Comparison of ENCODE assay signal across 8 cellular contexts in genomic region chr5:138354387-138354786, GRCh38. TPM values are rescaled to one million over a fixed set of nuclear protein-coding genes. Genes with fewer than 3 reads are reported as not detected.
A peak's percentile ranks its signal among the peaks of the same experiment; 100 is the strongest.
DNase-seq lines count a peak whose midpoint lies in the region; ATAC-seq and TF ChIP-seq lines count a peak whose summit lies in the region.

No MANE protein-coding gene starts in this region.

- no peaks in the 10 kb centered on the region for H3K27me3 Mint-ChIP-seq in progenitor cell of endocrine pancreas

- H4K20me1 ChIP-seq in PC-9 (ENCODE audit: insufficient read depth): peaks cover 38% of the 10 kb centered on the region

- H3K9ac ChIP-seq in ES-I3 (ENCODE audit: low read depth, low read length): peak overlapping the region; percentile 88

- peak overlapping the region; percentile 79 for H3K4me3 ChIP-seq in PC-9

- no TSS peak for BruUV-seq in PC-9 (replicated peaks; lab: Mats Ljungman, UMichigan)

- H3K36me3 Mint-ChIP-seq in progenitor cell of endocrine pancreas (ENCODE audit: insufficient read depth): peaks cover 18% of the 10 kb centered on the region

- peaks cover 13% of the 10 kb centered on the region for H3K9me3 Mint-ChIP-seq in progenitor cell of endocrine pancreas (ENCODE audit: low read depth)

- TF ChIP-seq CTCF in PC-9 (conservative IDR thresholded peaks at IDR 0.05): no peak
- no peak for TF ChIP-seq CTCF in progenitor cell of endocrine pancreas (IDR thresholded peaks at IDR 0.05; ENCODE audit: unreplicated experiment)
- no peak for TF ChIP-seq CTCF in omental fat pad (IDR thresholded peaks at IDR 0.05)

- H3K27ac ChIP-seq in PC-9 (0 out of 2 replicates have a peak overlapping the region, but pooled peaks have one; percentile 71), epithelial cell of prostate (peak overlapping the region; percentile 75)

- POLR2A ChIA-PET in PC-9 (lab: Charles Lee; ENCODE audit: unreplicated experiment): interaction anchor here (0.7 kb wide), 1 partner anchor 26 kb away, joined by 6 read pairs; no protein-coding TSS in a partner anchor

- no peaks in the 10 kb centered on the region for H3K9me2 ChIP-seq in PC-9 (ENCODE audit: insufficient read depth)

- H3K27ac Mint-ChIP-seq in progenitor cell of endocrine pancreas: peak overlapping the region; percentile 96

- CTCF ChIA-PET in PC-9 (lab: Charles Lee): interaction anchor here (1.2 kb wide), 1 partner anchor 177 kb away, joined by 4 read pairs; no protein-coding TSS in a partner anchor

- peaks cover 63% of the 10 kb centered on the region for H3K79me2 ChIP-seq in PC-9 (ENCODE audit: low read depth)

- no peak overlapping the region for H2AFZ ChIP-seq in PC-9

- peak overlapping the region; percentile 92 for H3K4me3 Mint-ChIP-seq in progenitor cell of endocrine pancreas (ENCODE audit: low read depth)

- peaks cover 28% of the 10 kb centered on the region; the same call in 1 of the 2 replicates for H3F3A ChIP-seq in PC-9 (ENCODE audit: insufficient read depth, low read depth)

- intact Hi-C loops in PC-9 (cut with micrococcal nuclease; ENCODE audit: unreplicated experiment): no loop called here
- intact Hi-C loops in left colon (cut with DNase I, micrococcal nuclease): no loop called here

- H3K4me1 Mint-ChIP-seq in progenitor cell of endocrine pancreas (ENCODE audit: low read depth): peaks cover 18% of the 10 kb centered on the region

- peak overlapping the region; percentile 88 for H3K4me2 ChIP-seq in PC-9

- no peaks in the 10 kb centered on the region for H3K9me3 ChIP-seq in ES-I3 (ENCODE audit: control insufficient read depth, insufficient read depth, low read length)
- H3K9me3 ChIP-seq in PC-9 (ENCODE audit: insufficient read depth, low read depth): peaks cover 12% of the 10 kb centered on the region

- no peak for DNase-seq in PC-9
- no peak for DNase-seq in epithelial cell of prostate (ENCODE audit: low read depth, low spot score)
- no peak for DNase-seq in progenitor cell of endocrine pancreas (ENCODE audit: low spot score, unreplicated experiment)
- no peak for DNase-seq in left colon
- no peak for DNase-seq in NCI-H510A treated with DMSO at 0.1 percent for 48 hours (lab: John Stamatoyannopoulos, UW)
- no peak for DNase-seq in DMS114 treated with DMSO at 0.1 percent for 48 hours (lab: John Stamatoyannopoulos, UW; ENCODE audit: unreplicated experiment)
- no peak for DNase-seq in omental fat pad (ENCODE audit: low spot score)

- no peaks in the 10 kb centered on the region for H3K27me3 ChIP-seq in PC-9 (ENCODE audit: insufficient read depth, low read depth)

- H3K4me1 ChIP-seq in ES-I3 (ENCODE audit: insufficient read depth, low read length) (peaks cover 3% of the 10 kb centered on the region), PC-9 (replicated peaks; ENCODE audit: insufficient read depth) (peaks cover 22% of the 10 kb centered on the region)

- ATAC-seq in left colon (no peak), omental fat pad (ENCODE audit: low FRiP score) (no peak)

- H3K36me3 ChIP-seq in ES-I3 (ENCODE audit: insufficient read depth, low read length) (no peaks in the 10 kb centered on the region), PC-9 (ENCODE audit: low read depth) (peaks cover 7% of the 10 kb centered on the region; the same call in 1 of the 2 replicates)

RNA-seq across cellular contexts. Expression of gene KDM3B, which starts 1.9 kb away (rescaled TPM):
- 75.0 and 76.7 TPM in 2 replicates for total RNA-seq in PC-9 (2021)
- total RNA-seq in progenitor cell of endocrine pancreas: 118 and 126 TPM in 2 replicates
- total RNA-seq in left colon: 10 to 100 TPM; 62.4 to 63.2 TPM
- total RNA-seq in omental fat pad: 10 to 100 TPM; 47.6 to 66.2 (median 54.1) TPM

RNA-seq across cellular contexts. Expression of gene FAM53C, which starts 16.3 kb away (rescaled TPM):
- total RNA-seq in PC-9 (2021) (46.6 and 65.1 TPM in 2 replicates), progenitor cell of endocrine pancreas (56.6 TPM in 2 replicates), left colon (10 to 100 TPM in 1 of 2 donors, 1 to 10 TPM in 1; 9.2 to 15.4 TPM), omental fat pad (10 to 100 TPM; 21.9 to 38.7 (median 25.3) TPM)

RNA-seq across cellular contexts. Expression of gene CDC25C, which starts 22.8 kb away (rescaled TPM):
- total RNA-seq in PC-9 (2021) (36.2 and 39.5 TPM in 2 replicates), progenitor cell of endocrine pancreas (10.6 and 11.5 TPM in 2 replicates), left colon (1 to 10 TPM; 1.3 to 2.4 TPM), omental fat pad (under 1 TPM in 2 of 4 donors, not detected in 2; 0.56 to 0.72 TPM)
